ENCODE assay signal across 8 cellular contexts in the genomic region with DNA sequence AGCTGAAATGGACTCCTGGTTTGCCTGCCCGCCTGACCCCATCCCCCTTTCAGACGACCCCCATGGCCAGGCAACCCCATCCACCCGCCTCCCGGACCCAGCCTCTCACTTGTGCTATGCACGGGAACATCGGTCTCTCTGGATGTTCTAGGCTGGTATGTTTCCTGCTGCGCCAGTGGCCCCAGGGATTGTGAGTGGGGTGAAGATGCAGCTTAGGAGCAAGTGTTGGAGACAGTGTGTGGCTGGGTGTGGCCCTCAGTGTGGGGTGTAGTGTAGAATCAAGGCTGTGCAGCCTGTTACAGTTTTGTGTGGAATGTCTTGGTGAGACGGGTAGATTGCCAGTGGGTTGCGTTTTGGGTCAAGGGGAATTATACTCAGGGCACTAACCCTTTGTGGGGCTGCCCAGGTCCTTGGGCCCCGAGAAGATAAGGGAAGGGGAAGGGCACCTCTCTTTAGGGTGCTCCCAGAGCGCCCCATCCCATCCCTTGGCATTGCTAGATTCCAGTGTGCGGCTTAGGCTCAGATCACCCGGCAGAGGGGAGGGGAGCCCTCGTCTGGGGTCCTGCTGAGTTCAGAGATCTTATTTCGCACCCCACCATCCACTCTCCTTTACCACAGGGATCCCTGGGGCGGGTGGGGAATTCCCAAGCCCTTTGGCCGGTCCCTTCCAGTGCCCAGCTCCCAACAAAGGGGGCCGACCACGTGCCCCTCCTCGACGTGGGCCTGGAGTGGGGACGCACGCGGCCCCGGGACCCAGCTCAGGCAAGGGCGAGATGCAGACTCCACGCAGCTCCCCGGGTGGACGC. TPM values are rescaled to one million over a fixed set of nuclear protein-coding genes. Genes with fewer than 3 reads are reported as not detected.
A peak's percentile ranks its signal among the peaks of the same experiment; 100 is the strongest.
DNase-seq lines count a peak whose midpoint lies in the region; ATAC-seq, FAIRE-seq and TF ChIP-seq lines count a peak whose summit lies in the region.

No MANE protein-coding gene starts in this region.

- DNase-seq in activated CD4-positive, alpha-beta T cell treated with anti-CD3 and anti-CD28 coated beads, Interleukin-2, amount 10 ng/mL, durations not matched to agents 24 days and 14 days: no peak
- DNase-seq in activated CD4-positive, alpha-beta T cell treated with anti-CD3 and anti-CD28 coated beads for 48 hours: no peak
- no peak for DNase-seq in activated naive CD8-positive, alpha-beta T cell treated with anti-CD3 and anti-CD28 coated beads, Interleukin-2, amount 10 ng/mL, durations not matched to agents 7 days and 5 days
- DNase-seq in keratinocyte (ENCODE audit: low read depth, low spot score) (no peak), NCI-H146 (lab: John Stamatoyannopoulos, UW) (no peak)

- H3K36me3 Mint-ChIP-seq in activated CD4-positive, alpha-beta T cell treated with anti-CD3 and anti-CD28 coated beads, Interleukin-2, amount 10 ng/mL, durations not matched to agents 24 days and 14 days (ENCODE audit: low read depth): no peaks in the 10 kb centered on the region
- H3K36me3 Mint-ChIP-seq in activated naive CD8-positive, alpha-beta T cell treated with anti-CD3 and anti-CD28 coated beads, Interleukin-2, amount 10 ng/mL, durations not matched to agents 7 days and 5 days: peaks cover 1% of the 10 kb centered on the region

- H4K20me1 ChIP-seq in keratinocyte (ENCODE audit: control insufficient read depth, extremely low read depth, insufficient read depth, low read length): no peaks in the 10 kb centered on the region

- peak overlapping the region; percentile 66 for H3K27ac ChIP-seq in keratinocyte (ENCODE audit: control insufficient read depth, insufficient read depth, low read length)
- H3K27ac ChIP-seq in temporal lobe (ENCODE audit: low read depth, low read length): peak overlapping the region; percentile 31

- H3K4me3 Mint-ChIP-seq in activated CD4-positive, alpha-beta T cell treated with anti-CD3 and anti-CD28 coated beads, Interleukin-2, amount 10 ng/mL, durations not matched to agents 24 days and 14 days: peak overlapping the region; percentile 86
- H3K4me3 Mint-ChIP-seq in activated naive CD8-positive, alpha-beta T cell treated with anti-CD3 and anti-CD28 coated beads, Interleukin-2, amount 10 ng/mL, durations not matched to agents 7 days and 5 days: peak overlapping the region; percentile 83

- peaks cover 15% of the 10 kb centered on the region for H3K27me3 Mint-ChIP-seq in activated CD4-positive, alpha-beta T cell treated with anti-CD3 and anti-CD28 coated beads, Interleukin-2, amount 10 ng/mL, durations not matched to agents 24 days and 14 days
- H3K27me3 Mint-ChIP-seq in activated naive CD8-positive, alpha-beta T cell treated with anti-CD3 and anti-CD28 coated beads, Interleukin-2, amount 10 ng/mL, durations not matched to agents 7 days and 5 days: peaks cover 19% of the 10 kb centered on the region

- intact Hi-C loops in activated CD4-positive, alpha-beta T cell treated with anti-CD3 and anti-CD28 coated beads, Interleukin-2, amount 10 ng/mL, durations not matched to agents 24 days and 14 days (cut with micrococcal nuclease): loop anchor here (1.0 to 2.0 kb wide), 3 partner anchors 95 to 451 kb away; no protein-coding TSS in a partner anchor

- H3K9me3 Mint-ChIP-seq in activated CD4-positive, alpha-beta T cell treated with anti-CD3 and anti-CD28 coated beads, Interleukin-2, amount 10 ng/mL, durations not matched to agents 24 days and 14 days: no peaks in the 10 kb centered on the region
- H3K9me3 Mint-ChIP-seq in activated naive CD8-positive, alpha-beta T cell treated with anti-CD3 and anti-CD28 coated beads, Interleukin-2, amount 10 ng/mL, durations not matched to agents 7 days and 5 days: no peaks in the 10 kb centered on the region

- peaks cover 25% of the 10 kb centered on the region for H3K4me1 ChIP-seq in keratinocyte (ENCODE audit: control insufficient read depth, extremely low read depth, insufficient read depth, low read length)

- ATAC-seq in activated naive CD8-positive, alpha-beta T cell treated with anti-CD3 and anti-CD28 coated beads, Interleukin-2, amount 10 ng/mL, durations not matched to agents 7 days and 5 days (ENCODE audit: low read depth): no peak
- ATAC-seq in HG02763 (IDR thresholded peaks at IDR 0.05; ENCODE audit: unreplicated experiment): no peak
- ATAC-seq in GM21717 (IDR thresholded peaks at IDR 0.05; ENCODE audit: unreplicated experiment): no peak

- no peak for FAIRE-seq in keratinocyte (lab: Jason Lieb, UNC)

- dilution Hi-C loops in keratinocyte (cut with MboI; ENCODE audit: extremely low pct_ligation_motif_present, low sequenced_read_pairs): loop anchor here (25.0 kb wide), 1 partner anchor 439 kb away; the partner anchor contains the start of gene C9orf50

- TF ChIP-seq CTCF in keratinocyte (optimal IDR thresholded peaks at IDR 0.05 in 1 of 3, IDR thresholded peaks at IDR 0.05 in 1 of 3, conservative IDR thresholded peaks at IDR 0.05 in 1 of 3; ENCODE audit: extremely low read depth in 1 of 3, insufficient read depth in 2 of 3, low read length in 3 of 3): no peak

- peak overlapping the region; percentile 84 for H3K9ac ChIP-seq in keratinocyte (ENCODE audit: control insufficient read depth, extremely low read depth, insufficient read depth, low read length)

- peak overlapping the region; percentile 49 for H2AFZ ChIP-seq in keratinocyte (ENCODE audit: control insufficient read depth, low read length)

- H3K27ac Mint-ChIP-seq in activated CD4-positive, alpha-beta T cell treated with anti-CD3 and anti-CD28 coated beads, Interleukin-2, amount 10 ng/mL, durations not matched to agents 24 days and 14 days: peak overlapping the region; percentile 49
- no peak overlapping the region for H3K27ac Mint-ChIP-seq in activated naive CD8-positive, alpha-beta T cell treated with anti-CD3 and anti-CD28 coated beads, Interleukin-2, amount 10 ng/mL, durations not matched to agents 7 days and 5 days

- POLR2A ChIA-PET in activated naive CD8-positive, alpha-beta T cell treated with anti-CD3 and anti-CD28 coated beads, Interleukin-2, amount 10 ng/mL, durations not matched to agents 7 days and 5 days (lab: Charles Lee): interaction anchor here (0.8 to 5.2 kb wide), 5 partner anchors 33 to 308 kb away, joined by 3 to 39 read pairs (median 5); no protein-coding TSS in a partner anchor

- no peaks in the 10 kb centered on the region for H3K36me3 ChIP-seq in keratinocyte (ENCODE audit: control insufficient read depth in 2 of 2, extremely low read depth in 1 of 2, insufficient read depth in 2 of 2, low read length in 2 of 2)

- H3K79me2 ChIP-seq in keratinocyte (ENCODE audit: control insufficient read depth, insufficient read depth, low read length): peaks cover 16% of the 10 kb centered on the region

- peak overlapping the region; percentile 96 for H3K4me2 ChIP-seq in keratinocyte (ENCODE audit: control insufficient read depth, extremely low read depth, insufficient read depth, low read depth, low read length)

- peaks cover 16% of the 10 kb centered on the region for H3K4me1 Mint-ChIP-seq in activated CD4-positive, alpha-beta T cell treated with anti-CD3 and anti-CD28 coated beads, Interleukin-2, amount 10 ng/mL, durations not matched to agents 24 days and 14 days
- H3K4me1 Mint-ChIP-seq in activated naive CD8-positive, alpha-beta T cell treated with anti-CD3 and anti-CD28 coated beads, Interleukin-2, amount 10 ng/mL, durations not matched to agents 7 days and 5 days: peaks cover 13% of the 10 kb centered on the region

- H3K9me1 ChIP-seq in keratinocyte (ENCODE audit: control insufficient read depth, extremely low read depth, insufficient read depth, low read length): no peaks in the 10 kb centered on the region

- H3K9me3 ChIP-seq in keratinocyte (ENCODE audit: control insufficient read depth, low read depth, low read length): no peaks in the 10 kb centered on the region

- H3K27me3 ChIP-seq in keratinocyte (ENCODE audit: control insufficient read depth, extremely low read depth, insufficient read depth, low read length): no peaks in the 10 kb centered on the region

- H3K4me3 ChIP-seq in keratinocyte (ENCODE audit: control insufficient read depth in 2 of 3, extremely low read depth in 1 of 3, insufficient read depth in 2 of 3, low read depth in 1 of 3, low read length in 3 of 3): peak overlapping the region; percentile 50 to 95 (median 69)

RNA-seq across cellular contexts. Expression of gene IER5L, which starts 4.6 kb away (rescaled TPM):
- total RNA-seq in activated CD4-positive, alpha-beta T cell treated with anti-CD3 and anti-CD28 coated beads, Interleukin-2, amount 10 ng/mL, durations not matched to agents 24 days and 14 days: 11.7 and 12.2 TPM in 2 replicates
- total RNA-seq in activated naive CD8-positive, alpha-beta T cell treated with anti-CD3 and anti-CD28 coated beads, Interleukin-2, amount 10 ng/mL, durations not matched to agents 7 days and 5 days: 1 to 10 TPM; 8.6 to 8.8 TPM
- polyA plus RNA-seq in keratinocyte: 2.1 to 3.6 TPM (median 2.8 TPM) in 3 replicates
- polyA plus RNA-seq in keratinocyte (2011; ENCODE audit: low read depth): 4.1 TPM
- polyA plus RNA-seq in keratinocyte (2011; cell fraction: cytosol; rRNA removed): 0.75 and 2.7 TPM in 2 replicates
- polyA plus RNA-seq in keratinocyte (2011; cell fraction: nucleus; rRNA removed): 2.1 and 4.5 TPM in 2 replicates
- 2.4 and 5.1 TPM in 2 replicates for polyA plus RNA-seq in keratinocyte (2012; ENCODE audit: low replicate concordance)
- polyA minus RNA-seq in keratinocyte: 1.3 to 1.4 TPM (median 1.3 TPM) in 3 replicates
- 18.4 TPM for polyA minus RNA-seq in keratinocyte (2011; cell fraction: cytosol; rRNA and poly(A)+ RNA removed)
- polyA minus RNA-seq in keratinocyte (2011; cell fraction: nucleus; rRNA and poly(A)+ RNA removed): 4.3 and 7.5 TPM in 2 replicates
- 20.2 TPM for total RNA-seq in temporal lobe
